Comparison of ENCODE assay signal across 1 cellular context in the genomic region with DNA sequence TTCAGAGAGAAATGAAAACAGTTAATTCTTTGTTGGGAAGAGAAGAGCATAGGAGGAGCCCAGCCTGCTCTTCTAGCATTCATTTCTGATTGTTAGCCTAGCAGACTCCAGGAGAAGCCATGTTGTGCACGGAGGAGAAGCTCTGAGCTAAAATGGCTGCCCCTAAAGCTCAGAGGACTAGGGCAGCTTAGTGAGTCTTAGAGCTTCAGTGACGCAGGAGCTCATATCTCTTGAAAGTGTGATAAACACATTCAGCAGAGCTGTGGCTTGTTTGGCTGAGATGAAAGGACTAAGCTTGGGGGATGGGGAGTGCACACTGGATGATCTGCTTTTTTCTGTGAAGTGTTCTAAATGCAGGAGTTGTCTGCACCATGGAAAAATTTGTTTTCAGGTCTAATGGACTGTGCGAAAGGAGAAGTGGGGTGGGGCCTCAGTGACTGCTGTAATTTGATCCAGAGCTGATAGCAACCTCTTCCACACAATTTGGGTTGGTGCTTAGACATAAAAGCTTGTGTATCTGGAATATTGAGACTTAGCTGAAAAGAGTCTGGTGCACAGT.
A peak's percentile ranks its signal among the peaks of the same experiment; 100 is the strongest.
TF ChIP-seq lines count a peak whose summit lies in the region.

No MANE protein-coding gene starts in this region.

TF ChIP-seq in SK-N-SH, 30 proteins besides CTCF, POLR2A, EP300 and RAD21 (continued from another document):
- TF ChIP-seq, protein P1, sequence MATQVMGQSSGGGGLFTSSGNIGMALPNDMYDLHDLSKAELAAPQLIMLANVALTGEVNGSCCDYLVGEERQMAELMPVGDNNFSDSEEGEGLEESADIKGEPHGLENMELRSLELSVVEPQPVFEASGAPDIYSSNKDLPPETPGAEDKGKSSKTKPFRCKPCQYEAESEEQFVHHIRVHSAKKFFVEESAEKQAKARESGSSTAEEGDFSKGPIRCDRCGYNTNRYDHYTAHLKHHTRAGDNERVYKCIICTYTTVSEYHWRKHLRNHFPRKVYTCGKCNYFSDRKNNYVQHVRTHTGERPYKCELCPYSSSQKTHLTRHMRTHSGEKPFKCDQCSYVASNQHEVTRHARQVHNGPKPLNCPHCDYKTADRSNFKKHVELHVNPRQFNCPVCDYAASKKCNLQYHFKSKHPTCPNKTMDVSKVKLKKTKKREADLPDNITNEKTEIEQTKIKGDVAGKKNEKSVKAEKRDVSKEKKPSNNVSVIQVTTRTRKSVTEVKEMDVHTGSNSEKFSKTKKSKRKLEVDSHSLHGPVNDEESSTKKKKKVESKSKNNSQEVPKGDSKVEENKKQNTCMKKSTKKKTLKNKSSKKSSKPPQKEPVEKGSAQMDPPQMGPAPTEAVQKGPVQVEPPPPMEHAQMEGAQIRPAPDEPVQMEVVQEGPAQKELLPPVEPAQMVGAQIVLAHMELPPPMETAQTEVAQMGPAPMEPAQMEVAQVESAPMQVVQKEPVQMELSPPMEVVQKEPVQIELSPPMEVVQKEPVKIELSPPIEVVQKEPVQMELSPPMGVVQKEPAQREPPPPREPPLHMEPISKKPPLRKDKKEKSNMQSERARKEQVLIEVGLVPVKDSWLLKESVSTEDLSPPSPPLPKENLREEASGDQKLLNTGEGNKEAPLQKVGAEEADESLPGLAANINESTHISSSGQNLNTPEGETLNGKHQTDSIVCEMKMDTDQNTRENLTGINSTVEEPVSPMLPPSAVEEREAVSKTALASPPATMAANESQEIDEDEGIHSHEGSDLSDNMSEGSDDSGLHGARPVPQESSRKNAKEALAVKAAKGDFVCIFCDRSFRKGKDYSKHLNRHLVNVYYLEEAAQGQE (IDR thresholded peaks at IDR 0.05; ENCODE audit: low read depth, low read length) = no peak
- TF ChIP-seq YY1 (IDR thresholded peaks at IDR 0.05; ENCODE audit: low read depth) (peak; percentile 89), TCF12 (IDR thresholded peaks at IDR 0.05) (no peak), TEAD4 (IDR thresholded peaks at IDR 0.05; ENCODE audit: borderline replicate concordance, insufficient read depth) (no peak), SIN3A (IDR thresholded peaks at IDR 0.05; ENCODE audit: borderline replicate concordance, low read depth, low read length) (no peak), MXI1 (IDR thresholded peaks at IDR 0.05; ENCODE audit: low read depth, low read length) (no peak), RCOR1 (IDR thresholded peaks at IDR 0.05; ENCODE audit: low read length) (no peak), ELF1 (IDR thresholded peaks at IDR 0.05) (no peak), CHD2 (IDR thresholded peaks at IDR 0.05; ENCODE audit: low read length, partially characterized antibody) (peak; percentile 40), NRF1 (IDR thresholded peaks at IDR 0.05; ENCODE audit: low read depth, low read length) (no peak), FOXM1 (IDR thresholded peaks at IDR 0.05; ENCODE audit: low read depth) (no peak), FOXJ3 (CRISPR knock-in tag; IDR thresholded peaks at IDR 0.05) (0 out of 2 replicates have a peak, but pooled peaks have one; percentile 36), GATA2 (CRISPR knock-in tag; IDR thresholded peaks at IDR 0.05) (peak; percentile 62), RXRA (IDR thresholded peaks at IDR 0.05; ENCODE audit: borderline replicate concordance, low read depth) (no peak), EZH2phosphoT487 (IDR thresholded peaks at IDR 0.05; ENCODE audit: borderline replicate concordance, low read depth) (no peak), NFIC (IDR thresholded peaks at IDR 0.05; ENCODE audit: borderline replicate concordance) (no peak), TAF1 (IDR thresholded peaks at IDR 0.05; ENCODE audit: borderline replicate concordance, low read depth, low read length) (no peak; the same call in 1 of the 2 replicates)
- TF ChIP-seq, protein P2, sequence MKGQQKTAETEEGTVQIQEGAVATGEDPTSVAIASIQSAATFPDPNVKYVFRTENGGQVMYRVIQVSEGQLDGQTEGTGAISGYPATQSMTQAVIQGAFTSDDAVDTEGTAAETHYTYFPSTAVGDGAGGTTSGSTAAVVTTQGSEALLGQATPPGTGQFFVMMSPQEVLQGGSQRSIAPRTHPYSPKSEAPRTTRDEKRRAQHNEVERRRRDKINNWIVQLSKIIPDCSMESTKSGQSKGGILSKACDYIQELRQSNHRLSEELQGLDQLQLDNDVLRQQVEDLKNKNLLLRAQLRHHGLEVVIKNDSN (IDR thresholded peaks at IDR 0.05; ENCODE audit: borderline replicate concordance, low read depth) = no peak
- TF ChIP-seq, protein P3, sequence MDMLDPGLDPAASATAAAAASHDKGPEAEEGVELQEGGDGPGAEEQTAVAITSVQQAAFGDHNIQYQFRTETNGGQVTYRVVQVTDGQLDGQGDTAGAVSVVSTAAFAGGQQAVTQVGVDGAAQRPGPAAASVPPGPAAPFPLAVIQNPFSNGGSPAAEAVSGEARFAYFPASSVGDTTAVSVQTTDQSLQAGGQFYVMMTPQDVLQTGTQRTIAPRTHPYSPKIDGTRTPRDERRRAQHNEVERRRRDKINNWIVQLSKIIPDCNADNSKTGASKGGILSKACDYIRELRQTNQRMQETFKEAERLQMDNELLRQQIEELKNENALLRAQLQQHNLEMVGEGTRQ (IDR thresholded peaks at IDR 0.05; ENCODE audit: borderline replicate concordance, low read depth, low read length) = no peak
- TF ChIP-seq, protein P4, sequence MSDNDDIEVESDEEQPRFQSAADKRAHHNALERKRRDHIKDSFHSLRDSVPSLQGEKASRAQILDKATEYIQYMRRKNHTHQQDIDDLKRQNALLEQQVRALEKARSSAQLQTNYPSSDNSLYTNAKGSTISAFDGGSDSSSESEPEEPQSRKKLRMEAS (IDR thresholded peaks at IDR 0.05; ENCODE audit: low read depth) = no peak
- TF ChIP-seq, protein P5, sequence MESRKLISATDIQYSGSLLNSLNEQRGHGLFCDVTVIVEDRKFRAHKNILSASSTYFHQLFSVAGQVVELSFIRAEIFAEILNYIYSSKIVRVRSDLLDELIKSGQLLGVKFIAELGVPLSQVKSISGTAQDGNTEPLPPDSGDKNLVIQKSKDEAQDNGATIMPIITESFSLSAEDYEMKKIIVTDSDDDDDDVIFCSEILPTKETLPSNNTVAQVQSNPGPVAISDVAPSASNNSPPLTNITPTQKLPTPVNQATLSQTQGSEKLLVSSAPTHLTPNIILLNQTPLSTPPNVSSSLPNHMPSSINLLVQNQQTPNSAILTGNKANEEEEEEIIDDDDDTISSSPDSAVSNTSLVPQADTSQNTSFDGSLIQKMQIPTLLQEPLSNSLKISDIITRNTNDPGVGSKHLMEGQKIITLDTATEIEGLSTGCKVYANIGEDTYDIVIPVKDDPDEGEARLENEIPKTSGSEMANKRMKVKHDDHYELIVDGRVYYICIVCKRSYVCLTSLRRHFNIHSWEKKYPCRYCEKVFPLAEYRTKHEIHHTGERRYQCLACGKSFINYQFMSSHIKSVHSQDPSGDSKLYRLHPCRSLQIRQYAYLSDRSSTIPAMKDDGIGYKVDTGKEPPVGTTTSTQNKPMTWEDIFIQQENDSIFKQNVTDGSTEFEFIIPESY (IDR thresholded peaks at IDR 0.05; ENCODE audit: borderline replicate concordance, low read depth) = no peak
